ENCODE assay signal across 1 cellular context in the genomic region with DNA sequence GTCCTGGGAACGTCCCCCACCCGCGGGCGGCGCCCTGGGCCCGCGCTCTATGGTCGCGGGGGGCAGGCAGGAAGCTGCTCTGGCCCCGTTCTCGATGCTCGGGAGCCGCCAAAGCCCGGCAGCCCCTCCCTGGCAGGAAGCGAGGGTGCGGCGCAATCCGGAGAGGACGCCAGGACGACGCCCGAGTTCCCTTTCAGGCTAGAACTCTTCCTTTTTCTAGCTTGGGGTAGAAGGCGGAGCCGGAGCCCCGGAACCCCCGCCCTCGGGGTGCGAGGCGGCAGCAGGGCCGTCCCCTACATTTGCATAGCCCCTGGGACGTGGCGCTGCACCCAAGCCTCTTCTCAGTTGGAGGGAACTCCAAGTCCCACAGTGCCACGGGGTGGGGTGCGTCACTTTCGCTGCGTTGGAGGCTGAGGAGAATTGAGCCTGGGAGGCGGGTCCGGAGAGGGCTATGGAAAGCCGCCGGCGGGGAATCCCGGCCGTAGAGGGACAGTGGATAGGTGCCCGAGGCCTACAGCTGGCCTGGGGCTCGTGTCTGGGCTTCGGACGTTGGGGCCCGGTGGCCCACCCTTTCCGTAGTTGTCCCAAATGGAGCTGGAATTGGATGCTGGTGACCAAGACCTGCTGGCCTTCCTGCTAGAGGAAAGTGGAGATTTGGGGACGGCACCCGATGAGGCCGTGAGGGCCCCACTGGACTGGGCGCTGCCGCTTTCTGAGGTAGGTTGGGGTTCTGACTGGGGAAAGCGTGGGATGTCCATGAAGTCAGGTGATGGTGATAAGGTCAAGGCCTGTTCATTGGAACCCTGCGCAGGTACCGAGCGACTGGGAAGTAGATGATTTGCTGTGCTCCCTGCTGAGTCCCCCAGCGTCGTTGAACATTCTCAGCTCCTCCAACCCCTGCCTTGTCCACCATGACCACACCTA.
A peak's percentile ranks its signal among the peaks of the same experiment; 100 is the strongest.
TF ChIP-seq lines count a peak whose summit lies in the region.

A gene with protein sequence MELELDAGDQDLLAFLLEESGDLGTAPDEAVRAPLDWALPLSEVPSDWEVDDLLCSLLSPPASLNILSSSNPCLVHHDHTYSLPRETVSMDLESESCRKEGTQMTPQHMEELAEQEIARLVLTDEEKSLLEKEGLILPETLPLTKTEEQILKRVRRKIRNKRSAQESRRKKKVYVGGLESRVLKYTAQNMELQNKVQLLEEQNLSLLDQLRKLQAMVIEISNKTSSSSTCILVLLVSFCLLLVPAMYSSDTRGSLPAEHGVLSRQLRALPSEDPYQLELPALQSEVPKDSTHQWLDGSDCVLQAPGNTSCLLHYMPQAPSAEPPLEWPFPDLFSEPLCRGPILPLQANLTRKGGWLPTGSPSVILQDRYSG (plus strand): TSS at position 482 of the 924 bp plus-strand sequence. CDS start 107 bp downstream, at position 589.
A gene with protein sequence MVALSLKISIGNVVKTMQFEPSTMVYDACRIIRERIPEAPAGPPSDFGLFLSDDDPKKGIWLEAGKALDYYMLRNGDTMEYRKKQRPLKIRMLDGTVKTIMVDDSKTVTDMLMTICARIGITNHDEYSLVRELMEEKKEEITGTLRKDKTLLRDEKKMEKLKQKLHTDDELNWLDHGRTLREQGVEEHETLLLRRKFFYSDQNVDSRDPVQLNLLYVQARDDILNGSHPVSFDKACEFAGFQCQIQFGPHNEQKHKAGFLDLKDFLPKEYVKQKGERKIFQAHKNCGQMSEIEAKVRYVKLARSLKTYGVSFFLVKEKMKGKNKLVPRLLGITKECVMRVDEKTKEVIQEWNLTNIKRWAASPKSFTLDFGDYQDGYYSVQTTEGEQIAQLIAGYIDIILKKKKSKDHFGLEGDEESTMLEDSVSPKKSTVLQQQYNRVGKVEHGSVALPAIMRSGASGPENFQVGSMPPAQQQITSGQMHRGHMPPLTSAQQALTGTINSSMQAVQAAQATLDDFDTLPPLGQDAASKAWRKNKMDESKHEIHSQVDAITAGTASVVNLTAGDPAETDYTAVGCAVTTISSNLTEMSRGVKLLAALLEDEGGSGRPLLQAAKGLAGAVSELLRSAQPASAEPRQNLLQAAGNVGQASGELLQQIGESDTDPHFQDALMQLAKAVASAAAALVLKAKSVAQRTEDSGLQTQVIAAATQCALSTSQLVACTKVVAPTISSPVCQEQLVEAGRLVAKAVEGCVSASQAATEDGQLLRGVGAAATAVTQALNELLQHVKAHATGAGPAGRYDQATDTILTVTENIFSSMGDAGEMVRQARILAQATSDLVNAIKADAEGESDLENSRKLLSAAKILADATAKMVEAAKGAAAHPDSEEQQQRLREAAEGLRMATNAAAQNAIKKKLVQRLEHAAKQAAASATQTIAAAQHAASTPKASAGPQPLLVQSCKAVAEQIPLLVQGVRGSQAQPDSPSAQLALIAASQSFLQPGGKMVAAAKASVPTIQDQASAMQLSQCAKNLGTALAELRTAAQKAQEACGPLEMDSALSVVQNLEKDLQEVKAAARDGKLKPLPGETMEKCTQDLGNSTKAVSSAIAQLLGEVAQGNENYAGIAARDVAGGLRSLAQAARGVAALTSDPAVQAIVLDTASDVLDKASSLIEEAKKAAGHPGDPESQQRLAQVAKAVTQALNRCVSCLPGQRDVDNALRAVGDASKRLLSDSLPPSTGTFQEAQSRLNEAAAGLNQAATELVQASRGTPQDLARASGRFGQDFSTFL (N-terminal part only) (minus strand): TSS at position 11 of the 924 bp plus-strand sequence. CDS start 6,501 bp downstream, outside the sequence.

TF ChIP-seq in HepG2, 621 proteins besides CTCF, POLR2A, EP300 and RAD21 (continued from another document and continues in another):
- TF ChIP-seq ZFP36 (IDR thresholded peaks at IDR 0.05; ENCODE audit: borderline replicate concordance, low read depth, low read length, partially characterized antibody) (no peak), ZSCAN31 (CRISPR knock-in tag; IDR thresholded peaks at IDR 0.05; ENCODE audit: low read depth) (peak; percentile 84), ATF7-NPFF (CRISPR knock-in tag; IDR thresholded peaks at IDR 0.05; ENCODE audit: low read depth) (peak; percentile 69; the same call in 1 of the 2 replicates), TP53 (CRISPR knock-in tag; conservative IDR thresholded peaks at IDR 0.05) (peak; percentile 79; the same call in 1 of the 2 replicates), NCOR1 (IDR thresholded peaks at IDR 0.05; ENCODE audit: borderline replicate concordance, low read length) (peak; percentile 44; the same call in 1 of the 2 replicates), STAG1 (CRISPR knock-in tag; IDR thresholded peaks at IDR 0.05) (peak; percentile 28; the same call in 1 of the 2 replicates), CCDC6 (CRISPR knock-in tag; IDR thresholded peaks at IDR 0.05) (peak; percentile 52), TAF1 (CRISPR knock-in tag; IDR thresholded peaks at IDR 0.05) (peak; percentile 72; the same call in 1 of the 2 replicates), ZKSCAN8 (CRISPR knock-in tag; IDR thresholded peaks at IDR 0.05; ENCODE audit: borderline replicate concordance) (peak; percentile 65; the same call in 1 of the 2 replicates), JUND (CRISPR knock-in tag; IDR thresholded peaks at IDR 0.05) (peak; percentile 47; the same call in 1 of the 2 replicates), ZNF3 (CRISPR knock-in tag; IDR thresholded peaks at IDR 0.05) (no peak), HMG20B (CRISPR knock-in tag; conservative IDR thresholded peaks at IDR 0.05) (no peak)
- TF ChIP-seq, protein P1, sequence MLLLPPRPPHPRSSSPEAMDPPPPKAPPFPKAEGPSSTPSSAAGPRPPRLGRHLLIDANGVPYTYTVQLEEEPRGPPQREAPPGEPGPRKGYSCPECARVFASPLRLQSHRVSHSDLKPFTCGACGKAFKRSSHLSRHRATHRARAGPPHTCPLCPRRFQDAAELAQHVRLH (CRISPR knock-in tag; IDR thresholded peaks at IDR 0.05; ENCODE audit: borderline replicate concordance, low read depth): no peak; the same call in 1 of the 2 replicates
- TF ChIP-seq, protein P2, sequence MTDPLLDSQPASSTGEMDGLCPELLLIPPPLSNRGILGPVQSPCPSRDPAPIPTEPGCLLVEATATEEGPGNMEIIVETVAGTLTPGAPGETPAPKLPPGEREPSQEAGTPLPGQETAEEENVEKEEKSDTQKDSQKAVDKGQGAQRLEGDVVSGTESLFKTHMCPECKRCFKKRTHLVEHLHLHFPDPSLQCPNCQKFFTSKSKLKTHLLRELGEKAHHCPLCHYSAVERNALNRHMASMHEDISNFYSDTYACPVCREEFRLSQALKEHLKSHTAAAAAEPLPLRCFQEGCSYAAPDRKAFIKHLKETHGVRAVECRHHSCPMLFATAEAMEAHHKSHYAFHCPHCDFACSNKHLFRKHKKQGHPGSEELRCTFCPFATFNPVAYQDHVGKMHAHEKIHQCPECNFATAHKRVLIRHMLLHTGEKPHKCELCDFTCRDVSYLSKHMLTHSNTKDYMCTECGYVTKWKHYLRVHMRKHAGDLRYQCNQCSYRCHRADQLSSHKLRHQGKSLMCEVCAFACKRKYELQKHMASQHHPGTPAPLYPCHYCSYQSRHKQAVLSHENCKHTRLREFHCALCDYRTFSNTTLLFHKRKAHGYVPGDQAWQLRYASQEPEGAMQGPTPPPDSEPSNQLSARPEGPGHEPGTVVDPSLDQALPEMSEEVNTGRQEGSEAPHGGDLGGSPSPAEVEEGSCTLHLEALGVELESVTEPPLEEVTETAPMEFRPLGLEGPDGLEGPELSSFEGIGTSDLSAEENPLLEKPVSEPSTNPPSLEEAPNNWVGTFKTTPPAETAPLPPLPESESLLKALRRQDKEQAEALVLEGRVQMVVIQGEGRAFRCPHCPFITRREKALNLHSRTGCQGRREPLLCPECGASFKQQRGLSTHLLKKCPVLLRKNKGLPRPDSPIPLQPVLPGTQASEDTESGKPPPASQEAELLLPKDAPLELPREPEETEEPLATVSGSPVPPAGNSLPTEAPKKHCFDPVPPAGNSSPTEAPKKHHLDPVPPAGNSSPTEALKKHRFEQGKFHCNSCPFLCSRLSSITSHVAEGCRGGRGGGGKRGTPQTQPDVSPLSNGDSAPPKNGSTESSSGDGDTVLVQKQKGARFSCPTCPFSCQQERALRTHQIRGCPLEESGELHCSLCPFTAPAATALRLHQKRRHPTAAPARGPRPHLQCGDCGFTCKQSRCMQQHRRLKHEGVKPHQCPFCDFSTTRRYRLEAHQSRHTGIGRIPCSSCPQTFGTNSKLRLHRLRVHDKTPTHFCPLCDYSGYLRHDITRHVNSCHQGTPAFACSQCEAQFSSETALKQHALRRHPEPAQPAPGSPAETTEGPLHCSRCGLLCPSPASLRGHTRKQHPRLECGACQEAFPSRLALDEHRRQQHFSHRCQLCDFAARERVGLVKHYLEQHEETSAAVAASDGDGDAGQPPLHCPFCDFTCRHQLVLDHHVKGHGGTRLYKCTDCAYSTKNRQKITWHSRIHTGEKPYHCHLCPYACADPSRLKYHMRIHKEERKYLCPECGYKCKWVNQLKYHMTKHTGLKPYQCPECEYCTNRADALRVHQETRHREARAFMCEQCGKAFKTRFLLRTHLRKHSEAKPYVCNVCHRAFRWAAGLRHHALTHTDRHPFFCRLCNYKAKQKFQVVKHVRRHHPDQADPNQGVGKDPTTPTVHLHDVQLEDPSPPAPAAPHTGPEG (CRISPR knock-in tag; IDR thresholded peaks at IDR 0.05): 0 out of 2 replicates have a peak, but pooled peaks have one; percentile 20
- TF ChIP-seq, protein P3, sequence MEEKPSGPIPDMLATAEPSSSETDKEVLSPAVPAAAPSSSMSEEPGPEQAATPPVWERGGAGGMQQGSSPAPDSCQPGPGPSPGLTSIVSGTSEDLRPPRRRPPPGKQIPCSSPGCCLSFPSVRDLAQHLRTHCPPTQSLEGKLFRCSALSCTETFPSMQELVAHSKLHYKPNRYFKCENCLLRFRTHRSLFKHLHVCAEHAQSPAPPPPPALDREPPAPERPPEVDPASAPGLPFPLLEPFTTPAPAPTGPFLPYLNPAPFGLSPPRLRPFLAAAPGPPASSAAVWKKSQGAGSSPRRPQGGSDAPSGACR (CRISPR knock-in tag; IDR thresholded peaks at IDR 0.05): peak; percentile 61
- TF ChIP-seq, protein P4, sequence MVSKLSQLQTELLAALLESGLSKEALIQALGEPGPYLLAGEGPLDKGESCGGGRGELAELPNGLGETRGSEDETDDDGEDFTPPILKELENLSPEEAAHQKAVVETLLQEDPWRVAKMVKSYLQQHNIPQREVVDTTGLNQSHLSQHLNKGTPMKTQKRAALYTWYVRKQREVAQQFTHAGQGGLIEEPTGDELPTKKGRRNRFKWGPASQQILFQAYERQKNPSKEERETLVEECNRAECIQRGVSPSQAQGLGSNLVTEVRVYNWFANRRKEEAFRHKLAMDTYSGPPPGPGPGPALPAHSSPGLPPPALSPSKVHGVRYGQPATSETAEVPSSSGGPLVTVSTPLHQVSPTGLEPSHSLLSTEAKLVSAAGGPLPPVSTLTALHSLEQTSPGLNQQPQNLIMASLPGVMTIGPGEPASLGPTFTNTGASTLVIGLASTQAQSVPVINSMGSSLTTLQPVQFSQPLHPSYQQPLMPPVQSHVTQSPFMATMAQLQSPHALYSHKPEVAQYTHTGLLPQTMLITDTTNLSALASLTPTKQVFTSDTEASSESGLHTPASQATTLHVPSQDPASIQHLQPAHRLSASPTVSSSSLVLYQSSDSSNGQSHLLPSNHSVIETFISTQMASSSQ (IDR thresholded peaks at IDR 0.05; ENCODE audit: low read depth): peak; percentile 35; the same call in 1 of the 2 replicates
- TF ChIP-seq, protein P4 (CRISPR knock-in tag; IDR thresholded peaks at IDR 0.05; ENCODE audit: borderline replicate concordance): no peak; the same call in 1 of the 2 replicates
- TF ChIP-seq, protein P5, sequence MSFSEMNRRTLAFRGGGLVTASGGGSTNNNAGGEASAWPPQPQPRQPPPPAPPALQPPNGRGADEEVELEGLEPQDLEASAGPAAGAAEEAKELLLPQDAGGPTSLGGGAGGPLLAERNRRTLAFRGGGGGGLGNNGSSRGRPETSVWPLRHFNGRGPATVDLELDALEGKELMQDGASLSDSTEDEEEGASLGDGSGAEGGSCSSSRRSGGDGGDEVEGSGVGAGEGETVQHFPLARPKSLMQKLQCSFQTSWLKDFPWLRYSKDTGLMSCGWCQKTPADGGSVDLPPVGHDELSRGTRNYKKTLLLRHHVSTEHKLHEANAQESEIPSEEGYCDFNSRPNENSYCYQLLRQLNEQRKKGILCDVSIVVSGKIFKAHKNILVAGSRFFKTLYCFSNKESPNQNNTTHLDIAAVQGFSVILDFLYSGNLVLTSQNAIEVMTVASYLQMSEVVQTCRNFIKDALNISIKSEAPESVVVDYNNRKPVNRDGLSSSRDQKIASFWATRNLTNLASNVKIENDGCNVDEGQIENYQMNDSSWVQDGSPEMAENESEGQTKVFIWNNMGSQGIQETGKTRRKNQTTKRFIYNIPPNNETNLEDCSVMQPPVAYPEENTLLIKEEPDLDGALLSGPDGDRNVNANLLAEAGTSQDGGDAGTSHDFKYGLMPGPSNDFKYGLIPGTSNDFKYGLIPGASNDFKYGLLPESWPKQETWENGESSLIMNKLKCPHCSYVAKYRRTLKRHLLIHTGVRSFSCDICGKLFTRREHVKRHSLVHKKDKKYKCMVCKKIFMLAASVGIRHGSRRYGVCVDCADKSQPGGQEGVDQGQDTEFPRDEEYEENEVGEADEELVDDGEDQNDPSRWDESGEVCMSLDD (CRISPR knock-in tag; IDR thresholded peaks at IDR 0.05; ENCODE audit: borderline replicate concordance): peak; percentile 80; the same call in 1 of the 2 replicates
